ENCODE assay signal across 8 cellular contexts in the genomic region with DNA sequence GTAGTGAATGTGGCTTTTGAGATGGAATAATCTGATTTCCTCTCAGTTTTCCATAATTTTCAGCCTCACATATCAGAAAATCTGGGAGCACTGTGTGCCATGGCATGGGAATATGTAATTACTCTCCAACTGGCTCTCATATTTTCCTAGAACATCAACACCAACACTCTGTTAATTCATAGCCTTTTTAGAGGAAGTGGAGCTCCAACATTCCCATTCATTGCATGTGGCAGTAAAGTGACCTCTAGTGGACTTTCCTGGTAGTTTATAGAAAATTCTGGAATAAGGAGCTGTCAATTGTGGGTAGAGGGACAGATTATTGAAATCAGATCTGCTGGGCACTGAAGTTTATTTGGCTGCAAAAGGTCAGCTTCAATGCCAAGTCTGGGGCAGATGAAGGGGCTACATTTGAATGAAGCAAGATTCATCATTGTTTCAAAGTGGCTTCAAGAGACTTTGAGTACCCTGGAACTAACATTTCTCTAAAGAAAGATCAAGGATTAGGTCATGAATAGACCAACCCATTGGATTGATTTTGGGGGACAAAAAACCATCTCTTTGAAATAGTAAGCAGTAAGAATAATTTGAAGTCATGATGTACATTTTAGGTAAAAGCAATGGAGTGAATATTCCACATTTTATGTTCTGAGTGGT. TPM values are rescaled to one million over a fixed set of nuclear protein-coding genes. Genes with fewer than 3 reads are reported as not detected.
DNase-seq lines count a peak whose midpoint lies in the region; ATAC-seq, FAIRE-seq and TF ChIP-seq lines count a peak whose summit lies in the region.

No MANE protein-coding gene starts in this region.

- H3K36me3 ChIP-seq in left ventricle myocardium inferior (no peaks in the 10 kb centered on the region), H1 (ENCODE audit: control insufficient read depth in 2 of 4, insufficient read depth in 4 of 4, low read length in 3 of 4) (no peaks in the 10 kb centered on the region), neural cell (ENCODE audit: insufficient read depth, low read length) (no peaks in the 10 kb centered on the region)

- H3K4me3 ChIP-seq in left ventricle myocardium inferior (no peak overlapping the region), H1 (ENCODE audit: extremely low read depth in 1 of 4, insufficient read depth in 2 of 4, low read depth in 3 of 4, low read length in 4 of 4) (peak overlapping the region in 1 of 4 experiments; percentile 49; a peak in 3 of 8 replicates), neural cell (ENCODE audit: low read length) (no peak overlapping the region)

- H3K27ac ChIP-seq in left ventricle myocardium inferior (replicated peaks), result no peak overlapping the region
- H3K27ac ChIP-seq in H1 (ENCODE audit: low read depth, low read length), result peak overlapping the region; percentile 60
- H3K27ac ChIP-seq in neural cell (ENCODE audit: low read length), result no peak overlapping the region

- no peak overlapping the region for H3K4me3 Mint-ChIP-seq in activated T-cell treated with anti-CD3 and anti-CD28 coated beads, Interleukin-2, amount 50 U/mL, for 24 hours

- peak overlapping the region; percentile 72; the same call in 1 of the 2 replicates for H2BK5ac ChIP-seq in H1 (ENCODE audit: low read depth, low read length)

- H3K27ac Mint-ChIP-seq in activated T-cell treated with anti-CD3 and anti-CD28 coated beads, Interleukin-2, amount 50 U/mL, for 24 hours, result no peak overlapping the region

- no peak overlapping the region for H2BK15ac ChIP-seq in H1 (ENCODE audit: low read length)

- H3K79me2 ChIP-seq in H1 (ENCODE audit: control insufficient read depth in 1 of 2, insufficient read depth in 2 of 2, low read length in 2 of 2) (peaks cover 0 to 11% of the 10 kb centered on the region in 2 experiments; a peak in 2 of 4 replicates), neural cell (replicated peaks; ENCODE audit: insufficient read depth, low read length) (no peaks in the 10 kb centered on the region)

- peak overlapping the region; percentile 48 for H3K56ac ChIP-seq in H1 (replicated peaks; ENCODE audit: insufficient read length, low read depth, low read length)

- no peak overlapping the region for H3K14ac ChIP-seq in H1 (ENCODE audit: insufficient read length)

- peak; percentile 24 for FAIRE-seq in H1 (lab: Jason Lieb, UNC)

- POLR2A ChIA-PET in H1 (lab: Charles Lee; ENCODE audit: partially characterized antibody), result interaction anchor here (0.6 to 5.6 kb wide), 13 partner anchors 14 to 284 kb away, joined by 3 to 36 read pairs (median 4); a partner anchor contains a TSS

- H3K18ac ChIP-seq in H1 (ENCODE audit: extremely low read depth, low read length), result peak overlapping the region; percentile 78; the same call in 1 of the 2 replicates

- H4K5ac ChIP-seq in H1 (ENCODE audit: insufficient read length, low read depth, low read length), result peak overlapping the region; percentile 58

- H3K4me1 Mint-ChIP-seq in activated T-cell treated with anti-CD3 and anti-CD28 coated beads, Interleukin-2, amount 50 U/mL, for 24 hours (ENCODE audit: low read depth), result peaks cover 13% of the 10 kb centered on the region

- H2AFZ ChIP-seq in H1 (ENCODE audit: low read length) (no peak overlapping the region), neural cell (ENCODE audit: low read depth, low read length) (no peak overlapping the region)

- H3K23me2 ChIP-seq in H1 (ENCODE audit: low read depth, low read length), result no peaks in the 10 kb centered on the region; the same call in 1 of the 2 replicates

- peaks cover 9% of the 10 kb centered on the region for H3K27me3 Mint-ChIP-seq in activated T-cell treated with anti-CD3 and anti-CD28 coated beads, Interleukin-2, amount 50 U/mL, for 24 hours

- H2BK120ac ChIP-seq in H1 (replicated peaks; ENCODE audit: low read depth, low read length), result peak overlapping the region; percentile 86

- DNase-seq in left ventricle myocardium inferior (no peak), Right ventricle myocardium superior (no peak), NCI-H460 (ENCODE audit: extremely low read depth, low read depth) (peak; percentile 59), H1 (ENCODE audit: low read depth in 1 of 2, low spot score in 2 of 2) (no peak), GDM1 (lab: John Stamatoyannopoulos, UW) (no peak), OCI-M2 (lab: John Stamatoyannopoulos, UW; ENCODE audit: unreplicated experiment) (no peak)
- no peak for DNase-seq in activated T-cell treated with anti-CD3 and anti-CD28 coated beads, Interleukin-2, amount 50 U/mL, for 24 hours

- TF ChIP-seq EP300 in H1 (IDR thresholded peaks at IDR 0.05; ENCODE audit: borderline replicate concordance in 1 of 2, low read depth in 2 of 2, low read length in 2 of 2) (no peak), neural cell (conservative IDR thresholded peaks at IDR 0.05; ENCODE audit: poor library complexity, severe bottlenecking) (no peak)

- TF ChIP-seq CTCF in left ventricle myocardium inferior (IDR thresholded peaks at IDR 0.05; ENCODE audit: borderline replicate concordance), result peak; percentile 69
- peak in 2 of 3 experiments; percentile 62 to 74; a peak in 3 of 4 replicates for TF ChIP-seq CTCF in H1 (IDR thresholded peaks at IDR 0.05; ENCODE audit: control extremely low read depth in 1 of 3, insufficient read depth in 1 of 3, low read depth in 1 of 3, low read length in 3 of 3)
- TF ChIP-seq CTCF in neural cell (IDR thresholded peaks at IDR 0.05; ENCODE audit: poor library complexity, severe bottlenecking), result peak; percentile 69

- no peak overlapping the region for H3K23ac ChIP-seq in H1 (ENCODE audit: insufficient read length)

- no peaks in the 10 kb centered on the region for H3K9me3 Mint-ChIP-seq in activated T-cell treated with anti-CD3 and anti-CD28 coated beads, Interleukin-2, amount 50 U/mL, for 24 hours

- peak overlapping the region; percentile 61 to 75 for H3K4me2 ChIP-seq in H1 (ENCODE audit: insufficient read depth in 1 of 2, low read depth in 2 of 2, low read length in 2 of 2)
- no peak overlapping the region for H3K4me2 ChIP-seq in neural cell (ENCODE audit: low read length)

- no peaks in the 10 kb centered on the region for H3K79me1 ChIP-seq in H1 (ENCODE audit: low read depth, low read length)

- CTCF ChIA-PET in H1 (lab: Charles Lee; ENCODE audit: partially characterized antibody), result interaction anchor here (0.6 to 3.1 kb wide), 34 partner anchors 9 to 458 kb away, joined by 3 to 17 read pairs (median 4); a partner anchor contains a TSS

- TF ChIP-seq POLR2A in H1 (IDR thresholded peaks at IDR 0.05; ENCODE audit: control extremely low read depth in 1 of 2, low read depth in 2 of 2, low read length in 2 of 2), result no peak

- no peak overlapping the region for H3K4ac ChIP-seq in H1 (replicated peaks; ENCODE audit: insufficient read length, low read depth, low read length)

- H2BK20ac ChIP-seq in H1 (ENCODE audit: low read length), result 0 out of 2 replicates have a peak overlapping the region, but pooled peaks have one; percentile 29

- no peak for ATAC-seq in Right ventricle myocardium superior (ENCODE audit: poor library complexity)

- TF ChIP-seq RAD21 in H1 (IDR thresholded peaks at IDR 0.05 in 1 of 2, conservative IDR thresholded peaks at IDR 0.05 in 1 of 2; ENCODE audit: low read depth in 2 of 2, low read length in 2 of 2) (peak; percentile 61 to 78), neural cell (conservative IDR thresholded peaks at IDR 0.05) (peak; percentile 54)

- H3K27me3 ChIP-seq in left ventricle myocardium inferior (ENCODE audit: low read depth), result no peaks in the 10 kb centered on the region
- H3K27me3 ChIP-seq in H1 (replicated peaks in 1 of 4; ENCODE audit: control insufficient read depth in 3 of 4, extremely low read depth in 1 of 4, insufficient read depth in 3 of 4, low read length in 3 of 4), result no peaks in the 10 kb centered on the region
- H3K27me3 ChIP-seq in neural cell (ENCODE audit: insufficient read depth, low read depth, low read length), result no peaks in the 10 kb centered on the region

- H2AK5ac ChIP-seq in H1 (ENCODE audit: low read depth, low read length), result peak overlapping the region; percentile 69; the same call in 1 of the 2 replicates

- H3K9me2 ChIP-seq in neural cell (ENCODE audit: insufficient read depth, low read length), result no peaks in the 10 kb centered on the region

- H4K91ac ChIP-seq in H1 (replicated peaks; ENCODE audit: insufficient read length, low read length), result peak overlapping the region; percentile 53

- H3F3A ChIP-seq in neural cell (ENCODE audit: insufficient read depth, low read length, poor library complexity, severe bottlenecking), result no peaks in the 10 kb centered on the region

- H3K4me1 ChIP-seq in left ventricle myocardium inferior, result no peaks in the 10 kb centered on the region
- H3K4me1 ChIP-seq in H1 (replicated peaks in 1 of 4; ENCODE audit: control insufficient read depth in 3 of 4, insufficient read depth in 4 of 4, low read length in 3 of 4), result peaks cover 0 to 9% (median 8%) of the 10 kb centered on the region in 4 experiments; a peak in 4 of 7 replicates

- H4K8ac ChIP-seq in H1 (ENCODE audit: extremely low read depth, insufficient read depth, low read length), result no peak overlapping the region

- H4K20me1 ChIP-seq in H1 (replicated peaks in 1 of 2; ENCODE audit: control insufficient read depth in 1 of 2, insufficient read depth in 2 of 2, low read length in 2 of 2) (no peaks in the 10 kb centered on the region), neural cell (ENCODE audit: insufficient read depth) (no peaks in the 10 kb centered on the region)

- H3K9me3 ChIP-seq in left ventricle myocardium inferior (replicated peaks) (no peaks in the 10 kb centered on the region), H1 (ENCODE audit: insufficient read depth in 2 of 2, low read depth in 1 of 2, low read length in 1 of 2) (no peaks in the 10 kb centered on the region), neural cell (ENCODE audit: low read length) (no peaks in the 10 kb centered on the region)

- no peak overlapping the region for H3K9ac ChIP-seq in H1 (replicated peaks in 1 of 4; ENCODE audit: extremely low read depth in 1 of 4, low read depth in 3 of 4, low read length in 3 of 4)
- H3K9ac ChIP-seq in neural cell (ENCODE audit: low read length), result no peak overlapping the region

- intact Hi-C loops in left ventricle myocardium inferior (cut with micrococcal nuclease), result no loop called here
- intact Hi-C loops in Right ventricle myocardium superior (cut with DNase I), result no loop called here

- H3K36me3 Mint-ChIP-seq in activated T-cell treated with anti-CD3 and anti-CD28 coated beads, Interleukin-2, amount 50 U/mL, for 24 hours (ENCODE audit: low read depth), result no peaks in the 10 kb centered on the region

- H2BK12ac ChIP-seq in H1 (ENCODE audit: low read depth, low read length), result peak overlapping the region; percentile 45

RNA-seq across cellular contexts. Expression of a gene that starts 23.6 kb away (rescaled TPM):
- total RNA-seq in left ventricle myocardium inferior, result 0.80 TPM
- 0.73 TPM for total RNA-seq in Right ventricle myocardium superior
- total RNA-seq in NCI-H460 (2014; rRNA removed; shearing (Covaris generic)), result 0.09 TPM in 1 of 2 replicates, not detected in the other
- 0.62 TPM in 1 of 2 replicates, not detected in the other for polyA plus RNA-seq in NCI-H460 (2014; cell fraction: nucleus; rRNA removed)
- 191 and 197 TPM in 2 replicates for total RNA-seq in H1 (2021; fragmentation: NEBNext Ultra II Directional; extraction: Animal tissue kit (Norgen Biotek cat#: 25700))
- 88.6 and 129 TPM in 2 replicates for polyA plus RNA-seq in H1 (2011; rRNA removed)
- polyA plus RNA-seq in H1 (2011; cell fraction: cytosol; rRNA removed), result 102 TPM
- 62.2 TPM for polyA plus RNA-seq in H1 (2011; cell fraction: nucleus; rRNA removed)
- polyA plus RNA-seq in H1 (2012, experiment 1 of 2), result 96.7 to 143 TPM (median 115 TPM) in 4 replicates
- polyA plus RNA-seq in H1 (2012, experiment 2 of 2), result 7.8 TPM
- polyA plus RNA-seq in H1 (2013, experiment 1 of 2), result 140 TPM
- 167 TPM for polyA plus RNA-seq in H1 (2013, experiment 2 of 2)
- 566 and 846 TPM in 2 replicates for polyA minus RNA-seq in H1 (2011; rRNA and poly(A)+ RNA removed)
- 126 TPM for polyA minus RNA-seq in H1 (2011; cell fraction: cytosol; rRNA and poly(A)+ RNA removed)
- 167 TPM for polyA minus RNA-seq in H1 (2011; cell fraction: nucleus; rRNA and poly(A)+ RNA removed)
- 3.2 and 3.7 TPM in 2 replicates for polyA plus RNA-seq in neural cell
- polyA minus RNA-seq in neural cell, result 6.8 TPM in 2 replicates

Comparison
In these comparisons a context has a peak if more than half of its experiments do, and no peak if none do; other contexts are left out.
1. RNA of a gene that starts 23.6 kb away (total RNA-seq): 191 to 197 TPM in H1; 0.80 TPM in left ventricle myocardium inferior (single experiment), 0.73 TPM in Right ventricle myocardium superior (single experiment) and 0.09 TPM in NCI-H460; every median in the first group is over 100 times any median in the second.
2. Peak in every context shown above with its lines, with median percentiles within 50 percentile points of each other: CTCF ChIP-seq.